1 cellular context compared by ENCODE assay signal in genomic region chr3:95387242-95388021, GRCh38.
A peak's percentile ranks its signal among the peaks of the same experiment; 100 is the strongest.
TF ChIP-seq lines count a peak whose summit lies in the region.

No MANE protein-coding gene starts in this region.

TF ChIP-seq in GM12878, 131 proteins besides CTCF, POLR2A, EP300 and RAD21 (continued from another document):
- TF ChIP-seq RELB (IDR thresholded peaks at IDR 0.05; ENCODE audit: low read depth) (peak; percentile 97), CHD2 (IDR thresholded peaks at IDR 0.05; ENCODE audit: borderline replicate concordance, low read depth, low read length) (peak; percentile 73; the same call in 1 of the 2 replicates), NFXL1 (IDR thresholded peaks at IDR 0.05; ENCODE audit: borderline replicate concordance) (no peak), EED (IDR thresholded peaks at IDR 0.05; ENCODE audit: low read depth) (peak; percentile 45; the same call in 1 of the 2 replicates), RBBP5 (conservative IDR thresholded peaks at IDR 0.05) (no peak), ELK1 (IDR thresholded peaks at IDR 0.05; ENCODE audit: low read depth, low read length) (no peak), SREBF2 (IDR thresholded peaks at IDR 0.05; ENCODE audit: low read length) (no peak), KLF5 (IDR thresholded peaks at IDR 0.05; ENCODE audit: partially characterized antibody) (no peak), POU2F2 (IDR thresholded peaks at IDR 0.05; ENCODE audit: borderline replicate concordance, low read depth, low read length) (0 out of 3 replicates have a peak, but pooled peaks have one; percentile 41), RUNX3 (IDR thresholded peaks at IDR 0.05; ENCODE audit: low read length) (peak; percentile 89), IRF4 (IDR thresholded peaks at IDR 0.05; ENCODE audit: low read depth, low read length) (peak; percentile 75), HDAC2 (IDR thresholded peaks at IDR 0.05) (no peak), WRNIP1 (IDR thresholded peaks at IDR 0.05; ENCODE audit: borderline replicate concordance, low read depth, low read length) (0 out of 2 replicates have a peak, but pooled peaks have one; percentile 39), ZBTB33 (IDR thresholded peaks at IDR 0.05) (no peak)
- TF ChIP-seq, protein P1, sequence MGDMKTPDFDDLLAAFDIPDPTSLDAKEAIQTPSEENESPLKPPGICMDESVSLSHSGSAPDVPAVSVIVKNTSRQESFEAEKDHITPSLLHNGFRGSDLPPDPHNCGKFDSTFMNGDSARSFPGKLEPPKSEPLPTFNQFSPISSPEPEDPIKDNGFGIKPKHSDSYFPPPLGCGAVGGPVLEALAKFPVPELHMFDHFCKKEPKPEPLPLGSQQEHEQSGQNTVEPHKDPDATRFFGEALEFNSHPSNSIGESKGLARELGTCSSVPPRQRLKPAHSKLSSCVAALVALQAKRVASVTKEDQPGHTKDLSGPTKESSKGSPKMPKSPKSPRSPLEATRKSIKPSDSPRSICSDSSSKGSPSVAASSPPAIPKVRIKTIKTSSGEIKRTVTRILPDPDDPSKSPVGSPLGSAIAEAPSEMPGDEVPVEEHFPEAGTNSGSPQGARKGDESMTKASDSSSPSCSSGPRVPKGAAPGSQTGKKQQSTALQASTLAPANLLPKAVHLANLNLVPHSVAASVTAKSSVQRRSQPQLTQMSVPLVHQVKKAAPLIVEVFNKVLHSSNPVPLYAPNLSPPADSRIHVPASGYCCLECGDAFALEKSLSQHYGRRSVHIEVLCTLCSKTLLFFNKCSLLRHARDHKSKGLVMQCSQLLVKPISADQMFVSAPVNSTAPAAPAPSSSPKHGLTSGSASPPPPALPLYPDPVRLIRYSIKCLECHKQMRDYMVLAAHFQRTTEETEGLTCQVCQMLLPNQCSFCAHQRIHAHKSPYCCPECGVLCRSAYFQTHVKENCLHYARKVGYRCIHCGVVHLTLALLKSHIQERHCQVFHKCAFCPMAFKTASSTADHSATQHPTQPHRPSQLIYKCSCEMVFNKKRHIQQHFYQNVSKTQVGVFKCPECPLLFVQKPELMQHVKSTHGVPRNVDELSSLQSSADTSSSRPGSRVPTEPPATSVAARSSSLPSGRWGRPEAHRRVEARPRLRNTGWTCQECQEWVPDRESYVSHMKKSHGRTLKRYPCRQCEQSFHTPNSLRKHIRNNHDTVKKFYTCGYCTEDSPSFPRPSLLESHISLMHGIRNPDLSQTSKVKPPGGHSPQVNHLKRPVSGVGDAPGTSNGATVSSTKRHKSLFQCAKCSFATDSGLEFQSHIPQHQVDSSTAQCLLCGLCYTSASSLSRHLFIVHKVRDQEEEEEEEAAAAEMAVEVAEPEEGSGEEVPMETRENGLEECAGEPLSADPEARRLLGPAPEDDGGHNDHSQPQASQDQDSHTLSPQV (IDR thresholded peaks at IDR 0.05) = no peak
- TF ChIP-seq, protein P2, sequence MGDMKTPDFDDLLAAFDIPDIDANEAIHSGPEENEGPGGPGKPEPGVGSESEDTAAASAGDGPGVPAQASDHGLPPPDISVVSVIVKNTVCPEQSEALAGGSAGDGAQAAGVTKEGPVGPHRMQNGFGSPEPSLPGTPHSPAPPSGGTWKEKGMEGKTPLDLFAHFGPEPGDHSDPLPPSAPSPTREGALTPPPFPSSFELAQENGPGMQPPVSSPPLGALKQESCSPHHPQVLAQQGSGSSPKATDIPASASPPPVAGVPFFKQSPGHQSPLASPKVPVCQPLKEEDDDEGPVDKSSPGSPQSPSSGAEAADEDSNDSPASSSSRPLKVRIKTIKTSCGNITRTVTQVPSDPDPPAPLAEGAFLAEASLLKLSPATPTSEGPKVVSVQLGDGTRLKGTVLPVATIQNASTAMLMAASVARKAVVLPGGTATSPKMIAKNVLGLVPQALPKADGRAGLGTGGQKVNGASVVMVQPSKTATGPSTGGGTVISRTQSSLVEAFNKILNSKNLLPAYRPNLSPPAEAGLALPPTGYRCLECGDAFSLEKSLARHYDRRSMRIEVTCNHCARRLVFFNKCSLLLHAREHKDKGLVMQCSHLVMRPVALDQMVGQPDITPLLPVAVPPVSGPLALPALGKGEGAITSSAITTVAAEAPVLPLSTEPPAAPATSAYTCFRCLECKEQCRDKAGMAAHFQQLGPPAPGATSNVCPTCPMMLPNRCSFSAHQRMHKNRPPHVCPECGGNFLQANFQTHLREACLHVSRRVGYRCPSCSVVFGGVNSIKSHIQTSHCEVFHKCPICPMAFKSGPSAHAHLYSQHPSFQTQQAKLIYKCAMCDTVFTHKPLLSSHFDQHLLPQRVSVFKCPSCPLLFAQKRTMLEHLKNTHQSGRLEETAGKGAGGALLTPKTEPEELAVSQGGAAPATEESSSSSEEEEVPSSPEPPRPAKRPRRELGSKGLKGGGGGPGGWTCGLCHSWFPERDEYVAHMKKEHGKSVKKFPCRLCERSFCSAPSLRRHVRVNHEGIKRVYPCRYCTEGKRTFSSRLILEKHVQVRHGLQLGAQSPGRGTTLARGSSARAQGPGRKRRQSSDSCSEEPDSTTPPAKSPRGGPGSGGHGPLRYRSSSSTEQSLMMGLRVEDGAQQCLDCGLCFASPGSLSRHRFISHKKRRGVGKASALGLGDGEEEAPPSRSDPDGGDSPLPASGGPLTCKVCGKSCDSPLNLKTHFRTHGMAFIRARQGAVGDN (IDR thresholded peaks at IDR 0.05) = peak; percentile 53; the same call in 1 of the 2 replicates
- TF ChIP-seq, protein P3, sequence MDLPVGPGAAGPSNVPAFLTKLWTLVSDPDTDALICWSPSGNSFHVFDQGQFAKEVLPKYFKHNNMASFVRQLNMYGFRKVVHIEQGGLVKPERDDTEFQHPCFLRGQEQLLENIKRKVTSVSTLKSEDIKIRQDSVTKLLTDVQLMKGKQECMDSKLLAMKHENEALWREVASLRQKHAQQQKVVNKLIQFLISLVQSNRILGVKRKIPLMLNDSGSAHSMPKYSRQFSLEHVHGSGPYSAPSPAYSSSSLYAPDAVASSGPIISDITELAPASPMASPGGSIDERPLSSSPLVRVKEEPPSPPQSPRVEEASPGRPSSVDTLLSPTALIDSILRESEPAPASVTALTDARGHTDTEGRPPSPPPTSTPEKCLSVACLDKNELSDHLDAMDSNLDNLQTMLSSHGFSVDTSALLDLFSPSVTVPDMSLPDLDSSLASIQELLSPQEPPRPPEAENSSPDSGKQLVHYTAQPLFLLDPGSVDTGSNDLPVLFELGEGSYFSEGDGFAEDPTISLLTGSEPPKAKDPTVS (IDR thresholded peaks at IDR 0.05; ENCODE audit: low read depth, low read length) = no peak
